1 cellular context compared by ENCODE assay signal in the genomic region with DNA sequence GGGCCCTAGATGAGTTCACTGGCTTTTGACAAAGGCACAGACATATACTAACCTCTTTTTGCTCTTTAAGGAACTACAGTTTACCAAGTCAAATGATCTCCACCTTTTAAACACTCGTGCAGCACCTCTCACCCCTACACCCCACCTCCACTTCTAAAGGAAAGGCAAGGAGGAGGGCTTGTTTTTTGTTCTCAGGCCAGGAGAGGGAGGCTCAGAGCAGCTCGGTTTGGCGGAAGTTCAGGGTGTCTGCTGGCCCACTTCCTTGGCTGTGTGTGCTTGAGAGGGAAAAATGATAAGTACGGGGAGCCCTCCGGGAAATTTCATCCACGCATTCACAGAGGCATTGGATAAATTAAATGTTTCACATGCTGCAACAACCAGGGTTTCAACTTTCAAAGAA.
TF ChIP-seq lines count a peak whose summit lies in the region.

No MANE protein-coding gene starts in this region.

TF ChIP-seq in GM23338, 12 proteins besides CTCF, POLR2A, EP300 and RAD21:
- no peak for TF ChIP-seq JUNB (IDR thresholded peaks at IDR 0.05; ENCODE audit: unreplicated experiment)
